ENCODE assay signal across 19 cellular contexts in the genomic region with DNA sequence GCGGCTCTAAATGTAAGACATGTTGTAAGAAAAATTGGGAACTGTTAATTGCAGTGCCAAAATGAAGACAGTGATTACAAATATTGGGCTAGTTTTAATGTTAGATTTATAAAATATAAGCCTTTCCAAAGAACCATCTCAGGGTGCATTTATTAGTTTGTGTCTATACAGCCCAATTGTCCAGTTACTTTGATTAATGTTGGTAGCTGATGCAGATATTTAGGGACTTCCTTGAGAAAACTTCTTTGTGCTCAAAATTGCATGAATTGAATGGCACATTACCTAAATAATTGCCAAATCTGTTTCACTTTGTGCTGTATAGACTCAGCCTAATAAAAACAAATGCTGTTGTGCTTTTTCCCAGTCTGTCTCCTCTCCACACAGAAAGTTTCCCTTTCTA.
DNase-seq lines count a peak whose midpoint lies in the region; ATAC-seq, FAIRE-seq and TF ChIP-seq lines count a peak whose summit lies in the region.
"Had no signal": no experiment of that assay in that cellular context is flagged by ENCODE, and none has a peak within 500 bp of the region (broad histone marks: within the 10 kb centered on the region; RNA-seq: fewer than 3 reads in every experiment).

No MANE protein-coding gene starts in this region.

- intact Hi-C loops in activated CD4-positive, alpha-beta T cell treated with anti-CD3 and anti-CD28 coated beads, Interleukin-2, amount 10 ng/mL, durations not matched to agents 24 days and 14 days (cut with micrococcal nuclease), result loop anchor here (10.0 kb wide), 1 partner anchor 301 kb away; no protein-coding TSS in a partner anchor
- intact Hi-C loops in activated T-helper 1 cell treated with anti-CD3 and anti-CD28 coated beads, Interleukin-12 subunit alpha, Interleukin-12 subunit beta, Interleukin-2, Interleukin-4 antibody, amounts not matched to agents 30 ng/mL and 10 ng/mL and 1 ng/mL, durations not matched to agents 14 hours and 24 hours and 36 hours (cut with micrococcal nuclease), result loop anchor here (5.0 kb wide), 3 partner anchors 383 to 653 kb away; no protein-coding TSS in a partner anchor
- intact Hi-C loops in natural killer cell (cut with micrococcal nuclease), result no loop called here

- peak in 1 of 3 donors; percentile 32 for ATAC-seq in natural killer cell
- ATAC-seq in HG03159 (IDR thresholded peaks at IDR 0.05; ENCODE audit: unreplicated experiment), result no peak
- ATAC-seq: sciatic nerve had no signal

- H3K27me3 Mint-ChIP-seq in activated CD4-positive, alpha-beta T cell treated with anti-CD3 and anti-CD28 coated beads, Interleukin-2, amount 10 ng/mL, durations not matched to agents 24 days and 14 days, result no peaks in the 10 kb centered on the region
- no peaks in the 10 kb centered on the region for H3K27me3 Mint-ChIP-seq in activated T-helper 1 cell treated with anti-CD3 and anti-CD28 coated beads, Interleukin-12 subunit alpha, Interleukin-12 subunit beta, Interleukin-2, Interleukin-4 antibody, amounts not matched to agents 30 ng/mL and 10 ng/mL and 1 ng/mL, durations not matched to agents 14 hours and 24 hours and 36 hours (ENCODE audit: insufficient read depth)
- no peaks in the 10 kb centered on the region for H3K27me3 Mint-ChIP-seq in natural killer cell (ENCODE audit: low read depth in 2 of 2)

- H3K9me3 Mint-ChIP-seq in activated CD4-positive, alpha-beta T cell treated with anti-CD3 and anti-CD28 coated beads, Interleukin-2, amount 10 ng/mL, durations not matched to agents 24 days and 14 days, result no peaks in the 10 kb centered on the region
- no peaks in the 10 kb centered on the region for H3K9me3 Mint-ChIP-seq in activated T-helper 1 cell treated with anti-CD3 and anti-CD28 coated beads, Interleukin-12 subunit alpha, Interleukin-12 subunit beta, Interleukin-2, Interleukin-4 antibody, amounts not matched to agents 30 ng/mL and 10 ng/mL and 1 ng/mL, durations not matched to agents 14 hours and 24 hours and 36 hours
- no peaks in the 10 kb centered on the region for H3K9me3 Mint-ChIP-seq in natural killer cell
- H3K9me3 Mint-ChIP-seq: mesothelial cell of epicardium, type B pancreatic cell had no signal

- H3K4me1 Mint-ChIP-seq in activated CD4-positive, alpha-beta T cell treated with anti-CD3 and anti-CD28 coated beads, Interleukin-2, amount 10 ng/mL, durations not matched to agents 24 days and 14 days, result peaks cover 47% of the 10 kb centered on the region
- peaks cover 78% of the 10 kb centered on the region for H3K4me1 Mint-ChIP-seq in activated T-helper 1 cell treated with anti-CD3 and anti-CD28 coated beads, Interleukin-12 subunit alpha, Interleukin-12 subunit beta, Interleukin-2, Interleukin-4 antibody, amounts not matched to agents 30 ng/mL and 10 ng/mL and 1 ng/mL, durations not matched to agents 14 hours and 24 hours and 36 hours (ENCODE audit: low read depth)
- peaks cover 41 to 62% of the 10 kb centered on the region in 2 donors for H3K4me1 Mint-ChIP-seq in natural killer cell

- FAIRE-seq in GM12892 (lab: Jason Lieb, UNC), result peak; percentile 71
- FAIRE-seq: A204.1, bronchial epithelial cell had no signal

- no peak for DNase-seq in activated CD4-positive, alpha-beta T cell treated with anti-CD3 and anti-CD28 coated beads, Interleukin-2, amount 10 ng/mL, durations not matched to agents 24 days and 14 days
- DNase-seq in activated CD4-positive, alpha-beta T cell treated with anti-CD3 and anti-CD28 coated beads for 48 hours, result no peak
- no peak for DNase-seq in GM12892 (ENCODE audit: insufficient read length)
- no peak for DNase-seq in activated T-helper 1 cell treated with anti-CD3 and anti-CD28 coated beads, Interleukin-12 subunit alpha, Interleukin-12 subunit beta, Interleukin-2, Interleukin-4 antibody, amounts not matched to agents 30 ng/mL and 10 ng/mL and 1 ng/mL, durations not matched to agents 14 hours and 24 hours and 36 hours (ENCODE audit: low spot score)
- no peak for DNase-seq in natural killer cell
- no peak for DNase-seq in ureter (ENCODE audit: low spot score)
- no peak for DNase-seq in NCI-H446 (lab: John Stamatoyannopoulos, UW)
- DNase-seq: activated CD4-positive, alpha-beta T cell treated with anti-CD3 and anti-CD28 coated beads, Interleukin-2, amount 50 U/mL, for 48 hours; HCEC 1CT; NCI-H774; occipital lobe; stimulated activated CD4-positive, alpha-beta T cell treated with anti-CD3 and anti-CD28 coated beads, Interleukin-2, amount 100 ng/mL, for 24 hours; T-helper 9 cell had no signal

- H3K27ac Mint-ChIP-seq in activated CD4-positive, alpha-beta T cell treated with anti-CD3 and anti-CD28 coated beads, Interleukin-2, amount 10 ng/mL, durations not matched to agents 24 days and 14 days, result peak overlapping the region; percentile 97
- peak overlapping the region; percentile 96 for H3K27ac Mint-ChIP-seq in activated T-helper 1 cell treated with anti-CD3 and anti-CD28 coated beads, Interleukin-12 subunit alpha, Interleukin-12 subunit beta, Interleukin-2, Interleukin-4 antibody, amounts not matched to agents 30 ng/mL and 10 ng/mL and 1 ng/mL, durations not matched to agents 14 hours and 24 hours and 36 hours
- H3K27ac Mint-ChIP-seq in natural killer cell, result peak overlapping the region; percentile 37 to 80
- H3K27ac Mint-ChIP-seq: mesothelial cell of epicardium, type B pancreatic cell had no signal

- TF ChIP-seq CTCF in natural killer cell (IDR thresholded peaks at IDR 0.05), result no peak

- TF ChIP-seq POLR2A in GM12892 (IDR thresholded peaks at IDR 0.05; ENCODE audit: low read depth, low read length), result no peak

- peaks cover 95% of the 10 kb centered on the region for H3K36me3 Mint-ChIP-seq in activated CD4-positive, alpha-beta T cell treated with anti-CD3 and anti-CD28 coated beads, Interleukin-2, amount 10 ng/mL, durations not matched to agents 24 days and 14 days (ENCODE audit: low read depth)
- H3K36me3 Mint-ChIP-seq in activated T-helper 1 cell treated with anti-CD3 and anti-CD28 coated beads, Interleukin-12 subunit alpha, Interleukin-12 subunit beta, Interleukin-2, Interleukin-4 antibody, amounts not matched to agents 30 ng/mL and 10 ng/mL and 1 ng/mL, durations not matched to agents 14 hours and 24 hours and 36 hours (ENCODE audit: low read depth), result peaks cover 81% of the 10 kb centered on the region
- H3K36me3 Mint-ChIP-seq in natural killer cell, result peaks cover 7% of the 10 kb centered on the region
- H3K36me3 Mint-ChIP-seq: mesothelial cell of epicardium, type B pancreatic cell had no signal

- H3K4me3 Mint-ChIP-seq in activated CD4-positive, alpha-beta T cell treated with anti-CD3 and anti-CD28 coated beads, Interleukin-2, amount 10 ng/mL, durations not matched to agents 24 days and 14 days, result peak overlapping the region; percentile 87
- H3K4me3 Mint-ChIP-seq in activated T-helper 1 cell treated with anti-CD3 and anti-CD28 coated beads, Interleukin-12 subunit alpha, Interleukin-12 subunit beta, Interleukin-2, Interleukin-4 antibody, amounts not matched to agents 30 ng/mL and 10 ng/mL and 1 ng/mL, durations not matched to agents 14 hours and 24 hours and 36 hours, result peak overlapping the region; percentile 95
- H3K4me3 Mint-ChIP-seq in natural killer cell, result no peak overlapping the region
- H3K4me3 Mint-ChIP-seq: mesothelial cell of epicardium, type B pancreatic cell had no signal
